ENCODE assay signal across 1 cellular context in the genomic region with DNA sequence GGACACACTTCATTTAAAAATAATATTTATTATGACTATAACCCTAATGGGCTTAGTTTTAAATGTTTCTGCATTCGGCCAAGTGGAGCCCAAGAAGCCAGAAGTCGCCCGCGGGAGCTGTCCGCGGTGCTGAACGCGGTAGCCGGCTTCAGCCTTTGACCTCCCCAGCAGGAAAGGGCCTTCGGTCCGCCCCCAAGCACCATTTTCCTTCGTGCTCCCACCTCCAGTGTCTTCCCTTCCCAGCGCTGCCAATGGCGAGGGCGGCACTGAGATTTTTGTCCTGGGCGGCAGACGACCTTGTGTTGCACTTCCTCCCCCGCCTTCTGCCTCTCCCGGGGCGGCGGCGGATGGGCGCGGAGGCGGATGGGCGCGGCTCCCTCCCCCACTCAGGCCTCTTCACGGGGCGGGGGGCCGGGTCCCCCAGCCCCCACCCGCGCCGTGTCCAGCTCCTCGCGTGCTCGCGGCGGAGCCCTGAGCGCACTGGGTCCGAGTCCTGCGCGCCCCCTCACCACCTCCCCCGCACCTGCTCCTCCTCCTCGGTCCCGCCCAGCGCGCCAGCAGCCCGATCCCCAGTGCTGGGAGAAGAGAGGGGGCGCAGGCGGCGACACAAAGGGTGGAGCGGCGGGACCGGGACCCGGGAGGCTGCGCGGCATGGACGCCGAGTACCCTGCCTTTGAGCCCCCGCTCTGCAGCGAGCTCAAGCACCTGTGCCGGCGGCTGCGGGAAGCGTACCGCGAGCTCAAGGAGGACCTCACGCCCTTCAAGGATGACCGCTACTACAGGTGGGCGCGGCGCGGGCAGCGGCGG.
TF ChIP-seq lines count a peak whose summit lies in the region.

No MANE protein-coding gene starts in this region.

TF ChIP-seq in HepG2, 621 proteins besides CTCF, POLR2A, EP300 and RAD21 (continued from another document and continues in another):
- TF ChIP-seq ZNF703 (CRISPR knock-in tag; IDR thresholded peaks at IDR 0.05; ENCODE audit: borderline replicate concordance) = peak; percentile 69
- peak; percentile 95; the same call in 1 of the 2 replicates for TF ChIP-seq ETS1 (CRISPR knock-in tag; IDR thresholded peaks at IDR 0.05)
- no peak for TF ChIP-seq ZNF24 (IDR thresholded peaks at IDR 0.05)
- peak; percentile 93 for TF ChIP-seq ZBTB20 (CRISPR knock-in tag; IDR thresholded peaks at IDR 0.05; ENCODE audit: borderline replicate concordance, low read depth)
- peak; percentile 52 for TF ChIP-seq ZFY (CRISPR knock-in tag; IDR thresholded peaks at IDR 0.05)
- TF ChIP-seq, protein P1, sequence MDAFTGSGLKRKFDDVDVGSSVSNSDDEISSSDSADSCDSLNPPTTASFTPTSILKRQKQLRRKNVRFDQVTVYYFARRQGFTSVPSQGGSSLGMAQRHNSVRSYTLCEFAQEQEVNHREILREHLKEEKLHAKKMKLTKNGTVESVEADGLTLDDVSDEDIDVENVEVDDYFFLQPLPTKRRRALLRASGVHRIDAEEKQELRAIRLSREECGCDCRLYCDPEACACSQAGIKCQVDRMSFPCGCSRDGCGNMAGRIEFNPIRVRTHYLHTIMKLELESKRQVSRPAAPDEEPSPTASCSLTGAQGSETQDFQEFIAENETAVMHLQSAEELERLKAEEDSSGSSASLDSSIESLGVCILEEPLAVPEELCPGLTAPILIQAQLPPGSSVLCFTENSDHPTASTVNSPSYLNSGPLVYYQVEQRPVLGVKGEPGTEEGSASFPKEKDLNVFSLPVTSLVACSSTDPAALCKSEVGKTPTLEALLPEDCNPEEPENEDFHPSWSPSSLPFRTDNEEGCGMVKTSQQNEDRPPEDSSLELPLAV (CRISPR knock-in tag; conservative IDR thresholded peaks at IDR 0.05; ENCODE audit: low read depth) = peak; percentile 48; the same call in 1 of the 2 replicates
- TF ChIP-seq, protein P2, sequence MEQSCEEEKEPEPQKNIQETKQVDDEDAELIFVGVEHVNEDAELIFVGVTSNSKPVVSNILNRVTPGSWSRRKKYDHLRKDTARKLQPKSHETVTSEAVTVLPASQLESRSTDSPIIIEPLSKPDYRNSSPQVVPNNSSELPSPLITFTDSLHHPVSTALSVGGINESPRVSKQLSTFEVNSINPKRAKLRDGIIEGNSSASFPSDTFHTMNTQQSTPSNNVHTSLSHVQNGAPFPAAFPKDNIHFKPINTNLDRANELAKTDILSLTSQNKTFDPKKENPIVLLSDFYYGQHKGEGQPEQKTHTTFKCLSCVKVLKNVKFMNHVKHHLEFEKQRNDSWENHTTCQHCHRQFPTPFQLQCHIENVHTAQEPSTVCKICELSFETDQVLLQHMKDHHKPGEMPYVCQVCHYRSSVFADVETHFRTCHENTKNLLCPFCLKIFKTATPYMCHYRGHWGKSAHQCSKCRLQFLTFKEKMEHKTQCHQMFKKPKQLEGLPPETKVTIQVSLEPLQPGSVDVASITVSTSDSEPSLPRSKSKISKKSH (CRISPR knock-in tag; IDR thresholded peaks at IDR 0.05; ENCODE audit: borderline replicate concordance) = peak; percentile 90
- no peak for TF ChIP-seq SOX13 (IDR thresholded peaks at IDR 0.05)
- peak in 1 of 2 experiments; percentile 70; a peak in 1 of 4 replicates for TF ChIP-seq SOX13 (CRISPR knock-in tag; conservative IDR thresholded peaks at IDR 0.05 in 1 of 2, IDR thresholded peaks at IDR 0.05 in 1 of 2)
- TF ChIP-seq KAT2B (IDR thresholded peaks at IDR 0.05; ENCODE audit: borderline replicate concordance, low read depth, low read length) = no peak
- TF ChIP-seq, protein P3, sequence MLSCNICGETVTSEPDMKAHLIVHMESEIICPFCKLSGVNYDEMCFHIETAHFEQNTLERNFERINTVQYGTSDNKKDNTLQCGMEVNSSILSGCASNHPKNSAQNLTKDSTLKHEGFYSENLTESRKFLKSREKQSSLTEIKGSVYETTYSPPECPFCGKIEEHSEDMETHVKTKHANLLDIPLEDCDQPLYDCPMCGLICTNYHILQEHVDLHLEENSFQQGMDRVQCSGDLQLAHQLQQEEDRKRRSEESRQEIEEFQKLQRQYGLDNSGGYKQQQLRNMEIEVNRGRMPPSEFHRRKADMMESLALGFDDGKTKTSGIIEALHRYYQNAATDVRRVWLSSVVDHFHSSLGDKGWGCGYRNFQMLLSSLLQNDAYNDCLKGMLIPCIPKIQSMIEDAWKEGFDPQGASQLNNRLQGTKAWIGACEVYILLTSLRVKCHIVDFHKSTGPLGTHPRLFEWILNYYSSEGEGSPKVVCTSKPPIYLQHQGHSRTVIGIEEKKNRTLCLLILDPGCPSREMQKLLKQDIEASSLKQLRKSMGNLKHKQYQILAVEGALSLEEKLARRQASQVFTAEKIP (CRISPR knock-in tag; IDR thresholded peaks at IDR 0.05; ENCODE audit: borderline replicate concordance) = no peak
- TF ChIP-seq SRF (IDR thresholded peaks at IDR 0.05; ENCODE audit: low read depth, low read length) = no peak
- TF ChIP-seq TEAD3 (CRISPR knock-in tag; optimal IDR thresholded peaks at IDR 0.05; ENCODE audit: borderline replicate concordance) = peak; percentile 75
- peak; percentile 88 for TF ChIP-seq ZBTB7B (CRISPR knock-in tag; IDR thresholded peaks at IDR 0.05)
- TF ChIP-seq ZNF232 (CRISPR knock-in tag; IDR thresholded peaks at IDR 0.05; ENCODE audit: borderline replicate concordance) = peak; percentile 99
- peak; percentile 97 for TF ChIP-seq ZNF335 (CRISPR knock-in tag; IDR thresholded peaks at IDR 0.05)
- TF ChIP-seq GATAD2A (CRISPR knock-in tag; IDR thresholded peaks at IDR 0.05) = peak; percentile 86
- TF ChIP-seq ZNF343 (CRISPR knock-in tag; IDR thresholded peaks at IDR 0.05) = peak; percentile 66; the same call in 1 of the 2 replicates
- peak; percentile 92; the same call in 1 of the 2 replicates for TF ChIP-seq PBX3 (CRISPR knock-in tag; IDR thresholded peaks at IDR 0.05; ENCODE audit: borderline replicate concordance)
- TF ChIP-seq TRIM24 (CRISPR knock-in tag; IDR thresholded peaks at IDR 0.05) = no peak
- TF ChIP-seq ZNF326 (CRISPR knock-in tag; IDR thresholded peaks at IDR 0.05; ENCODE audit: borderline replicate concordance) = peak; percentile 65; the same call in 1 of the 2 replicates
- peak; percentile 95 for TF ChIP-seq KIAA2018 (CRISPR knock-in tag; IDR thresholded peaks at IDR 0.05; ENCODE audit: borderline replicate concordance)
- peak; percentile 78; the same call in 1 of the 2 replicates for TF ChIP-seq ZBTB1 (CRISPR knock-in tag; IDR thresholded peaks at IDR 0.05; ENCODE audit: borderline replicate concordance)
- TF ChIP-seq ZNF737 (CRISPR knock-in tag; IDR thresholded peaks at IDR 0.05; ENCODE audit: borderline replicate concordance) = peak; percentile 95
- TF ChIP-seq HNF1B (CRISPR knock-in tag; IDR thresholded peaks at IDR 0.05) = peak; percentile 12; the same call in 1 of the 2 replicates
- peak; percentile 75; the same call in 1 of the 2 replicates for TF ChIP-seq CREBL2 (CRISPR knock-in tag; IDR thresholded peaks at IDR 0.05; ENCODE audit: borderline replicate concordance)
- TF ChIP-seq REL (CRISPR knock-in tag; conservative IDR thresholded peaks at IDR 0.05) = peak; percentile 81; the same call in 1 of the 2 replicates
- no peak for TF ChIP-seq U2AF1 (optimal IDR thresholded peaks at IDR 0.05; ENCODE audit: low read depth, low read length)
- TF ChIP-seq, protein P4, sequence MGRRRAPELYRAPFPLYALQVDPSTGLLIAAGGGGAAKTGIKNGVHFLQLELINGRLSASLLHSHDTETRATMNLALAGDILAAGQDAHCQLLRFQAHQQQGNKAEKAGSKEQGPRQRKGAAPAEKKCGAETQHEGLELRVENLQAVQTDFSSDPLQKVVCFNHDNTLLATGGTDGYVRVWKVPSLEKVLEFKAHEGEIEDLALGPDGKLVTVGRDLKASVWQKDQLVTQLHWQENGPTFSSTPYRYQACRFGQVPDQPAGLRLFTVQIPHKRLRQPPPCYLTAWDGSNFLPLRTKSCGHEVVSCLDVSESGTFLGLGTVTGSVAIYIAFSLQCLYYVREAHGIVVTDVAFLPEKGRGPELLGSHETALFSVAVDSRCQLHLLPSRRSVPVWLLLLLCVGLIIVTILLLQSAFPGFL (CRISPR knock-in tag; IDR thresholded peaks at IDR 0.05) = peak; percentile 97
- TF ChIP-seq E2F5 (CRISPR knock-in tag; conservative IDR thresholded peaks at IDR 0.05) = peak; percentile 70; the same call in 1 of the 2 replicates
- TF ChIP-seq RFX5 (IDR thresholded peaks at IDR 0.05; ENCODE audit: low read depth, low read length) = no peak
- TF ChIP-seq ZNF788 (CRISPR knock-in tag; IDR thresholded peaks at IDR 0.05; ENCODE audit: borderline replicate concordance) = peak; percentile 21; the same call in 1 of the 2 replicates
- TF ChIP-seq NR2C2 (CRISPR knock-in tag; IDR thresholded peaks at IDR 0.05; ENCODE audit: borderline replicate concordance) = peak; percentile 84
